ENCODE assay signal across 1 cellular context in the genomic region with DNA sequence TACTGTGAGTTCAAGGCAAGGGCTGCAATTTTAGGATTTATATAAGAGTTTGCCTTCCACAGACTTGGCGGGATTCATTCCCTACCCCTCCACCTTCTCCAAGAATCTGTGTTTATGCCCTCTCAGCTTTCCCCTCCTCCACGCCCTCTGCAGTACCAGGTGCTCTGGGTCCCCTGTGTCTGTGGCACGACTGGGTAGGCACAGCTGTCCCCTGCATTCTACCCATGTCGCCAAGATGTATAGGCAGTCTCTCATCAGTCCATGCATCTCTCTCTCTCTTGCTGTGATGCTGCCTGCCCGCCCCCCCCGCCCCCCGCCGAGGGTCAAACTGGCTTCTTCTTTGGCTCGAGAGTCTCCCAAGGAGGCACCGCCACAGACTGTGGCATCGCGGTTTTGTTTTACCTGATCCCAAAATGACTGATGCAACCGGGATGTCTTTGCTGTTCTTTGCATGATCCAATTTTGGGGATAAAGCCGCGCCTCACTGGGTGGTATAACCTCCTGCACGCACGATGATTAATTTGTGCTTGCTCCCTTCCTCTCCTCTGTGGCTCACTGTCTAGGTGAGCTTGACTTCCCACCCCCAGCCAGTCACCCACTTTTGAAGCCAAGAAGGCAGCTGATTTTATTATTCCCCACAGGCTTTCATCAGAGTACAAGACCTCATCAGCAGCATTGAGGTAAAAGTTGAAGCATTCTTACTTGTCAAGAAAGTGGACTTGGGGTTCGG.
TF ChIP-seq lines count a peak whose summit lies in the region.

No MANE protein-coding gene starts in this region.

TF ChIP-seq in WTC11, 78 proteins besides CTCF, POLR2A, EP300 and RAD21 (continued from another document):
- TF ChIP-seq, protein P1, sequence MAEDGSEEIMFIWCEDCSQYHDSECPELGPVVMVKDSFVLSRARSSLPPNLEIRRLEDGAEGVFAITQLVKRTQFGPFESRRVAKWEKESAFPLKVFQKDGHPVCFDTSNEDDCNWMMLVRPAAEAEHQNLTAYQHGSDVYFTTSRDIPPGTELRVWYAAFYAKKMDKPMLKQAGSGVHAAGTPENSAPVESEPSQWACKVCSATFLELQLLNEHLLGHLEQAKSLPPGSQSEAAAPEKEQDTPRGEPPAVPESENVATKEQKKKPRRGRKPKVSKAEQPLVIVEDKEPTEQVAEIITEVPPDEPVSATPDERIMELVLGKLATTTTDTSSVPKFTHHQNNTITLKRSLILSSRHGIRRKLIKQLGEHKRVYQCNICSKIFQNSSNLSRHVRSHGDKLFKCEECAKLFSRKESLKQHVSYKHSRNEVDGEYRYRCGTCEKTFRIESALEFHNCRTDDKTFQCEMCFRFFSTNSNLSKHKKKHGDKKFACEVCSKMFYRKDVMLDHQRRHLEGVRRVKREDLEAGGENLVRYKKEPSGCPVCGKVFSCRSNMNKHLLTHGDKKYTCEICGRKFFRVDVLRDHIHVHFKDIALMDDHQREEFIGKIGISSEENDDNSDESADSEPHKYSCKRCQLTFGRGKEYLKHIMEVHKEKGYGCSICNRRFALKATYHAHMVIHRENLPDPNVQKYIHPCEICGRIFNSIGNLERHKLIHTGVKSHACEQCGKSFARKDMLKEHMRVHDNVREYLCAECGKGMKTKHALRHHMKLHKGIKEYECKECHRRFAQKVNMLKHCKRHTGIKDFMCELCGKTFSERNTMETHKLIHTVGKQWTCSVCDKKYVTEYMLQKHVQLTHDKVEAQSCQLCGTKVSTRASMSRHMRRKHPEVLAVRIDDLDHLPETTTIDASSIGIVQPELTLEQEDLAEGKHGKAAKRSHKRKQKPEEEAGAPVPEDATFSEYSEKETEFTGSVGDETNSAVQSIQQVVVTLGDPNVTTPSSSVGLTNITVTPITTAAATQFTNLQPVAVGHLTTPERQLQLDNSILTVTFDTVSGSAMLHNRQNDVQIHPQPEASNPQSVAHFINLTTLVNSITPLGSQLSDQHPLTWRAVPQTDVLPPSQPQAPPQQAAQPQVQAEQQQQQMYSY (CRISPR knock-in tag; IDR thresholded peaks at IDR 0.05): no peak
- TF ChIP-seq ETV6 (CRISPR knock-in tag; IDR thresholded peaks at IDR 0.05) (no peak), ESRRA (CRISPR knock-in tag; IDR thresholded peaks at IDR 0.05; ENCODE audit: borderline replicate concordance) (no peak), ELF4 (CRISPR knock-in tag; IDR thresholded peaks at IDR 0.05; ENCODE audit: low read depth) (no peak), GABPB1 (CRISPR knock-in tag; IDR thresholded peaks at IDR 0.05) (no peak)
- TF ChIP-seq, protein P2, sequence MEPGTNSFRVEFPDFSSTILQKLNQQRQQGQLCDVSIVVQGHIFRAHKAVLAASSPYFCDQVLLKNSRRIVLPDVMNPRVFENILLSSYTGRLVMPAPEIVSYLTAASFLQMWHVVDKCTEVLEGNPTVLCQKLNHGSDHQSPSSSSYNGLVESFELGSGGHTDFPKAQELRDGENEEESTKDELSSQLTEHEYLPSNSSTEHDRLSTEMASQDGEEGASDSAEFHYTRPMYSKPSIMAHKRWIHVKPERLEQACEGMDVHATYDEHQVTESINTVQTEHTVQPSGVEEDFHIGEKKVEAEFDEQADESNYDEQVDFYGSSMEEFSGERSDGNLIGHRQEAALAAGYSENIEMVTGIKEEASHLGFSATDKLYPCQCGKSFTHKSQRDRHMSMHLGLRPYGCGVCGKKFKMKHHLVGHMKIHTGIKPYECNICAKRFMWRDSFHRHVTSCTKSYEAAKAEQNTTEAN (CRISPR knock-in tag; IDR thresholded peaks at IDR 0.05): no peak
- TF ChIP-seq, protein P3, sequence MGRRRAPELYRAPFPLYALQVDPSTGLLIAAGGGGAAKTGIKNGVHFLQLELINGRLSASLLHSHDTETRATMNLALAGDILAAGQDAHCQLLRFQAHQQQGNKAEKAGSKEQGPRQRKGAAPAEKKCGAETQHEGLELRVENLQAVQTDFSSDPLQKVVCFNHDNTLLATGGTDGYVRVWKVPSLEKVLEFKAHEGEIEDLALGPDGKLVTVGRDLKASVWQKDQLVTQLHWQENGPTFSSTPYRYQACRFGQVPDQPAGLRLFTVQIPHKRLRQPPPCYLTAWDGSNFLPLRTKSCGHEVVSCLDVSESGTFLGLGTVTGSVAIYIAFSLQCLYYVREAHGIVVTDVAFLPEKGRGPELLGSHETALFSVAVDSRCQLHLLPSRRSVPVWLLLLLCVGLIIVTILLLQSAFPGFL (CRISPR knock-in tag; IDR thresholded peaks at IDR 0.05; ENCODE audit: borderline replicate concordance): no peak
- TF ChIP-seq, protein P4, sequence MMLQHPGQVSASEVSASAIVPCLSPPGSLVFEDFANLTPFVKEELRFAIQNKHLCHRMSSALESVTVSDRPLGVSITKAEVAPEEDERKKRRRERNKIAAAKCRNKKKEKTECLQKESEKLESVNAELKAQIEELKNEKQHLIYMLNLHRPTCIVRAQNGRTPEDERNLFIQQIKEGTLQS (CRISPR knock-in tag; conservative IDR thresholded peaks at IDR 0.05): no peak
- TF ChIP-seq, protein P5, sequence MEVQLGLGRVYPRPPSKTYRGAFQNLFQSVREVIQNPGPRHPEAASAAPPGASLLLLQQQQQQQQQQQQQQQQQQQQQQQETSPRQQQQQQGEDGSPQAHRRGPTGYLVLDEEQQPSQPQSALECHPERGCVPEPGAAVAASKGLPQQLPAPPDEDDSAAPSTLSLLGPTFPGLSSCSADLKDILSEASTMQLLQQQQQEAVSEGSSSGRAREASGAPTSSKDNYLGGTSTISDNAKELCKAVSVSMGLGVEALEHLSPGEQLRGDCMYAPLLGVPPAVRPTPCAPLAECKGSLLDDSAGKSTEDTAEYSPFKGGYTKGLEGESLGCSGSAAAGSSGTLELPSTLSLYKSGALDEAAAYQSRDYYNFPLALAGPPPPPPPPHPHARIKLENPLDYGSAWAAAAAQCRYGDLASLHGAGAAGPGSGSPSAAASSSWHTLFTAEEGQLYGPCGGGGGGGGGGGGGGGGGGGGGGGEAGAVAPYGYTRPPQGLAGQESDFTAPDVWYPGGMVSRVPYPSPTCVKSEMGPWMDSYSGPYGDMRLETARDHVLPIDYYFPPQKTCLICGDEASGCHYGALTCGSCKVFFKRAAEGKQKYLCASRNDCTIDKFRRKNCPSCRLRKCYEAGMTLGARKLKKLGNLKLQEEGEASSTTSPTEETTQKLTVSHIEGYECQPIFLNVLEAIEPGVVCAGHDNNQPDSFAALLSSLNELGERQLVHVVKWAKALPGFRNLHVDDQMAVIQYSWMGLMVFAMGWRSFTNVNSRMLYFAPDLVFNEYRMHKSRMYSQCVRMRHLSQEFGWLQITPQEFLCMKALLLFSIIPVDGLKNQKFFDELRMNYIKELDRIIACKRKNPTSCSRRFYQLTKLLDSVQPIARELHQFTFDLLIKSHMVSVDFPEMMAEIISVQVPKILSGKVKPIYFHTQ (CRISPR knock-in tag; IDR thresholded peaks at IDR 0.05): no peak
